Comparison of ENCODE assay signal across 15 cellular contexts in genomic region chr2:9276901-9277455, GRCh38.
"Had no signal": no experiment of that assay in that cellular context is flagged by ENCODE, and none has a peak within 500 bp of the region (broad histone marks: within the 10 kb centered on the region; RNA-seq: fewer than 3 reads in every experiment).

No MANE protein-coding gene starts in this region.

- H3K36me3 Mint-ChIP-seq: activated naive CD4-positive, alpha-beta T cell treated with anti-CD3 and anti-CD28 coated beads, Interleukin-2, amount 50 U/mL, for 24 hours; natural killer cell treated with Interleukin-12 subunit alpha and Interleukin-12 subunit beta and Interleukin-15 and Interleukin-18, amount 100 ng/mL, for 72 hours; stimulated activated memory B cell treated with anti-CD40 and anti-IgM and Interleukin-4, amounts not matched to agents 10 μg/mL and 1 μg/mL and 100 μg/mL, for 72 hours had no signal

- H3K27ac Mint-ChIP-seq: activated naive CD4-positive, alpha-beta T cell treated with anti-CD3 and anti-CD28 coated beads, Interleukin-2, amount 50 U/mL, for 24 hours; mesothelial cell of epicardium; natural killer cell treated with Interleukin-12 subunit alpha and Interleukin-12 subunit beta and Interleukin-15 and Interleukin-18, amount 100 ng/mL, for 72 hours; stimulated activated memory B cell treated with anti-CD40 and anti-IgM and Interleukin-4, amounts not matched to agents 10 μg/mL and 1 μg/mL and 100 μg/mL, for 72 hours; T-helper 17 cell had no signal

- H3K9me3 Mint-ChIP-seq: activated naive CD4-positive, alpha-beta T cell treated with anti-CD3 and anti-CD28 coated beads, Interleukin-2, amount 50 U/mL, for 24 hours; natural killer cell treated with Interleukin-12 subunit alpha and Interleukin-12 subunit beta and Interleukin-15 and Interleukin-18, amount 100 ng/mL, for 72 hours had no signal

- H3K4me3 ChIP-seq: gastrocnemius medialis, lower lobe of right lung, psoas muscle, right lobe of liver, thoracic aorta had no signal

- H3K36me3 ChIP-seq: gastrocnemius medialis, right lobe of liver, thoracic aorta had no signal

- H3K4me1 ChIP-seq: right lobe of liver had no signal

- DNase-seq: activated CD4-positive, alpha-beta T cell treated with anti-CD3 and anti-CD28 coated beads for 1 hour; activated gamma-delta T cell; effector CD4-positive, alpha-beta T cell; gastrocnemius medialis; lower lobe of right lung; psoas muscle; right lobe of liver; stimulated activated CD4-positive, alpha-beta T cell treated with anti-CD3 and anti-CD28 coated beads, Interleukin-4, amount 100 ng/mL, for 4 hours; T-helper 17 cell had no signal

- ATAC-seq: gastrocnemius medialis; lower lobe of right lung; stimulated activated memory B cell treated with anti-CD40 and anti-IgM and Interleukin-4, amounts not matched to agents 10 μg/mL and 1 μg/mL and 100 μg/mL, for 72 hours; T-helper 17 cell had no signal

- H3K9me3 ChIP-seq: gastrocnemius medialis, lower lobe of right lung, psoas muscle, right lobe of liver, thoracic aorta had no signal

- H3K4me3 Mint-ChIP-seq: activated naive CD4-positive, alpha-beta T cell treated with anti-CD3 and anti-CD28 coated beads, Interleukin-2, amount 50 U/mL, for 24 hours; mesothelial cell of epicardium; natural killer cell treated with Interleukin-12 subunit alpha and Interleukin-12 subunit beta and Interleukin-15 and Interleukin-18, amount 100 ng/mL, for 72 hours; stimulated activated memory B cell treated with anti-CD40 and anti-IgM and Interleukin-4, amounts not matched to agents 10 μg/mL and 1 μg/mL and 100 μg/mL, for 72 hours; T-helper 17 cell had no signal

- H3K4me1 Mint-ChIP-seq: activated naive CD4-positive, alpha-beta T cell treated with anti-CD3 and anti-CD28 coated beads, Interleukin-2, amount 50 U/mL, for 24 hours; stimulated activated memory B cell treated with anti-CD40 and anti-IgM and Interleukin-4, amounts not matched to agents 10 μg/mL and 1 μg/mL and 100 μg/mL, for 72 hours; T-helper 17 cell had no signal

- H3K27ac ChIP-seq: gastrocnemius medialis, lower lobe of right lung, psoas muscle, right lobe of liver, thoracic aorta, VCaP had no signal

- H3K27me3 ChIP-seq: gastrocnemius medialis, right lobe of liver had no signal
